In genomic region chr6:75849329-75850025, GRCh38 we compare ENCODE assay signal across 20 cellular contexts.
A peak's percentile ranks its signal among the peaks of the same experiment; 100 is the strongest.
DNase-seq lines count a peak whose midpoint lies in the region; ATAC-seq, FAIRE-seq and TF ChIP-seq lines count a peak whose summit lies in the region.
"Had no signal": no experiment of that assay in that cellular context is flagged by ENCODE, and none has a peak within 500 bp of the region (broad histone marks: within the 10 kb centered on the region; RNA-seq: fewer than 3 reads in every experiment).

No MANE protein-coding gene starts in this region.

- WGBS in spleen, 5 donors, result 67 to 77% (median 75%) methylated on average over 9 of the region's 9 CpGs

- H3K9me3 ChIP-seq in Panc1 (ENCODE audit: control insufficient read depth, insufficient read depth, low read depth, low read length), result no peaks in the 10 kb centered on the region
- no peaks in the 10 kb centered on the region for H3K9me3 ChIP-seq in spleen
- H3K9me3 ChIP-seq in CD8-positive, alpha-beta memory T cell (ENCODE audit: low read length), result no peaks in the 10 kb centered on the region
- H3K9me3 ChIP-seq: neutrophil, tibial nerve had no signal

- H3K4me1 ChIP-seq in Panc1 (ENCODE audit: control insufficient read depth, insufficient read depth, low read length) (peaks cover 34% of the 10 kb centered on the region), spleen (no peaks in the 10 kb centered on the region)
- H3K4me1 ChIP-seq in CD8-positive, alpha-beta memory T cell (ENCODE audit: insufficient read depth, low read length), result no peaks in the 10 kb centered on the region

- POLR2A ChIA-PET in Panc1 (lab: Charles Lee), result interaction anchor here (0.6 kb wide), 2 partner anchors 21 to 91 kb away, joined by 3 to 7 read pairs; no protein-coding TSS in a partner anchor
- POLR2A ChIA-PET in CD8-positive, alpha-beta memory T cell (lab: Charles Lee), result no interaction called here

- H3K27ac Mint-ChIP-seq in Calu3 (ENCODE audit: unreplicated experiment), result peak overlapping the region; percentile 40
- H3K27ac Mint-ChIP-seq in CD8-positive, alpha-beta memory T cell, result no peak overlapping the region
- H3K27ac Mint-ChIP-seq: activated naive CD4-positive, alpha-beta T cell treated with anti-CD3 and anti-CD28 coated beads, Interleukin-2, amount 50 U/mL, for 24 hours; T-helper 2 cell treated with Interferon-gamma antibody and Interleukin-4, amounts not matched to agents 5 μg/mL and 100 μg/mL, for 36 hours had no signal

- H3K36me3 ChIP-seq in Panc1 (ENCODE audit: control insufficient read depth, insufficient read depth, low read length), result no peaks in the 10 kb centered on the region
- no peaks in the 10 kb centered on the region for H3K36me3 ChIP-seq in spleen
- no peaks in the 10 kb centered on the region for H3K36me3 ChIP-seq in CD8-positive, alpha-beta memory T cell (ENCODE audit: insufficient read depth, low read length)
- H3K36me3 ChIP-seq: cardiac muscle cell, neutrophil, tibial nerve had no signal

- BruUV-seq in Calu3 (replicated peaks; lab: Mats Ljungman, UMichigan), result no TSS peak
- BruUV-seq in Panc1 (replicated peaks; lab: Mats Ljungman, UMichigan), result no TSS peak

- peaks cover 33% of the 10 kb centered on the region for H3K4me1 Mint-ChIP-seq in Calu3 (ENCODE audit: low read depth, unreplicated experiment)
- no peaks in the 10 kb centered on the region for H3K4me1 Mint-ChIP-seq in CD8-positive, alpha-beta memory T cell
- H3K4me1 Mint-ChIP-seq: activated naive CD4-positive, alpha-beta T cell treated with anti-CD3 and anti-CD28 coated beads, Interleukin-2, amount 50 U/mL, for 24 hours had no signal

- no peaks in the 10 kb centered on the region for H3K9me3 Mint-ChIP-seq in Calu3 (ENCODE audit: low read depth, unreplicated experiment)
- no peaks in the 10 kb centered on the region for H3K9me3 Mint-ChIP-seq in CD8-positive, alpha-beta memory T cell
- H3K9me3 Mint-ChIP-seq: activated naive CD4-positive, alpha-beta T cell treated with anti-CD3 and anti-CD28 coated beads, Interleukin-2, amount 50 U/mL, for 24 hours; T-helper 2 cell treated with Interferon-gamma antibody and Interleukin-4, amounts not matched to agents 5 μg/mL and 100 μg/mL, for 36 hours had no signal

- H3K27ac ChIP-seq in Panc1 (ENCODE audit: low read length) (peak overlapping the region; percentile 58), spleen (peak overlapping the region in 2 of 8 donors; percentile 5 to 12)
- no peak overlapping the region for H3K27ac ChIP-seq in CD8-positive, alpha-beta memory T cell (ENCODE audit: low read depth, low read length)
- H3K27ac ChIP-seq: cardiac muscle cell, neutrophil, tibial nerve had no signal

- peaks cover 20% of the 10 kb centered on the region for H3K36me3 Mint-ChIP-seq in Calu3 (ENCODE audit: insufficient read depth, unreplicated experiment)
- H3K36me3 Mint-ChIP-seq in CD8-positive, alpha-beta memory T cell, result no peaks in the 10 kb centered on the region
- H3K36me3 Mint-ChIP-seq: activated naive CD4-positive, alpha-beta T cell treated with anti-CD3 and anti-CD28 coated beads, Interleukin-2, amount 50 U/mL, for 24 hours had no signal

- no peaks in the 10 kb centered on the region for H3K27me3 ChIP-seq in Panc1 (ENCODE audit: control insufficient read depth, insufficient read depth, low read length)
- no peaks in the 10 kb centered on the region for H3K27me3 ChIP-seq in spleen (replicated peaks in 1 of 7)
- no peaks in the 10 kb centered on the region for H3K27me3 ChIP-seq in CD8-positive, alpha-beta memory T cell (ENCODE audit: insufficient read depth, low read length, poor library complexity, severe bottlenecking)
- H3K27me3 ChIP-seq: cardiac muscle cell, neutrophil, tibial nerve had no signal

- H3K4me3 Mint-ChIP-seq in Calu3 (ENCODE audit: low read depth, unreplicated experiment), result peak overlapping the region; percentile 24
- peak overlapping the region in 1 of 7 donors; percentile 37 for H3K4me3 Mint-ChIP-seq in CD8-positive, alpha-beta memory T cell
- H3K4me3 Mint-ChIP-seq: activated naive CD4-positive, alpha-beta T cell treated with anti-CD3 and anti-CD28 coated beads, Interleukin-2, amount 50 U/mL, for 24 hours; T-helper 2 cell treated with Interferon-gamma antibody and Interleukin-4, amounts not matched to agents 5 μg/mL and 100 μg/mL, for 36 hours had no signal

- TF ChIP-seq CTCF in Calu3 (IDR thresholded peaks at IDR 0.05; ENCODE audit: unreplicated experiment) (no peak), Panc1 (IDR thresholded peaks at IDR 0.05) (no peak), spleen (IDR thresholded peaks at IDR 0.05 in 8 of 11, conservative IDR thresholded peaks at IDR 0.05 in 3 of 11) (no peak)

- TF ChIP-seq POLR2A in spleen (IDR thresholded peaks at IDR 0.05), result no peak

- in situ Hi-C loops in Panc1 (cut with HindIII; ENCODE audit: low pct_unique_long_range_greater_than_20kb, low sequenced_read_pairs), result no loop called here

- peak; percentile 64 for ATAC-seq in Panc1
- ATAC-seq in GM21526 (IDR thresholded peaks at IDR 0.05; ENCODE audit: low FRiP score, unreplicated experiment), result no peak

- H3K4me3 ChIP-seq in Panc1 (ENCODE audit: low read depth in 2 of 2, low read length in 2 of 2) (peak overlapping the region in 1 of 2 experiments; percentile 2; a peak in 1 of 4 replicates), spleen (no peak overlapping the region)
- H3K4me3 ChIP-seq in CD8-positive, alpha-beta memory T cell (ENCODE audit: low read length), result no peak overlapping the region
- H3K4me3 ChIP-seq: cardiac muscle cell, tibial nerve had no signal

- DNase-seq in Calu3 (peak; percentile 8), Panc1 (ENCODE audit: low read depth, low spot score) (no peak), renal cortical epithelial cell (ENCODE audit: low read depth) (peak; percentile 12), spleen (no peak), T-helper 9 cell (no peak)
- DNase-seq in CD8-positive, alpha-beta memory T cell, result no peak
- DNase-seq: activated CD4-positive, alpha-beta T cell treated with anti-CD3 and anti-CD28 coated beads for 4 hours; activated T-cell treated with anti-CD3 and anti-CD28 coated beads for 4 hours; effector CD8-positive, alpha-beta T cell; Karpas-422; NCI-H1436 treated with DMSO at 0.1 percent for 48 hours; NCI-H345; SIG-M5 had no signal

- intact Hi-C loops in Calu3 (cut with micrococcal nuclease; ENCODE audit: unreplicated experiment), result loop anchor here (2.0 to 10.0 kb wide), 2 partner anchors 97 to 195 kb away; no protein-coding TSS in a partner anchor
- intact Hi-C loops in Panc1 (cut with micrococcal nuclease; ENCODE audit: unreplicated experiment), result no loop called here
- intact Hi-C loops in spleen (cut with DNase I; ENCODE audit: low total_unique reads), result no loop called here

- FAIRE-seq in islet of Langerhans (lab: Jason Lieb, UNC), result peak; percentile 47

- CTCF ChIA-PET in Calu3 (lab: Charles Lee), result interaction anchor here (1.0 kb wide), 1 partner anchor 26 kb away, joined by 3 read pairs; no protein-coding TSS in a partner anchor
- CTCF ChIA-PET in Panc1 (lab: Charles Lee), result no interaction called here
- CTCF ChIA-PET in CD8-positive, alpha-beta memory T cell (lab: Charles Lee), result no interaction called here

- H3K27me3 Mint-ChIP-seq in Calu3 (ENCODE audit: unreplicated experiment), result no peaks in the 10 kb centered on the region
- H3K27me3 Mint-ChIP-seq in CD8-positive, alpha-beta memory T cell, result no peaks in the 10 kb centered on the region

Comparison
In these comparisons a context has a peak if more than half of its experiments do, and no peak if none do; other contexts are left out.
1. DNase-seq: peak in Calu3 (single experiment) and renal cortical epithelial cell (single experiment); none in Panc1 (single experiment), spleen (single experiment), CD8-positive, alpha-beta memory T cell (0 of 5) and T-helper 9 cell (single experiment).